ENCODE assay signal across 8 cellular contexts in genomic region chr9:33264473-33265177, GRCh38. TPM values are rescaled to one million over a fixed set of nuclear protein-coding genes. Genes with fewer than 3 reads are reported as not detected.
DNase-seq lines count a peak whose midpoint lies in the region; ATAC-seq and TF ChIP-seq lines count a peak whose summit lies in the region.

TSS of gene BAG1 (minus strand) at chr9:33264708.
TSS of gene CHMP5 (plus strand) at chr9:33265049. CDS start at chr9:33265079, 30 bp downstream.

- intact Hi-C loops in activated T-helper 2 cell treated with anti-CD3 and anti-CD28 coated beads, Interferon-gamma antibody, Interleukin-2, Interleukin-4, amounts not matched to agents 10 μg/mL and 5 μg/mL and 100 μg/mL, durations not matched to agents 14 hours and 24 hours and 36 hours (cut with micrococcal nuclease): loop anchor here (1.0 kb wide), 6 partner anchors 26 to 239 kb away; partner anchors contain the start of genes B4GALT1, DNAJA1, NFX1 and SMU1

- H3K4me1 ChIP-seq in RWPE2 (ENCODE audit: insufficient read depth, poor library complexity, severe bottlenecking): peaks cover 5% of the 10 kb centered on the region

- DNase-seq in ELF-1 (ENCODE audit: low read depth, low spot score) (peak; percentile 99), H4 (ENCODE audit: low spot score) (peak; percentile 96), LoVo (ENCODE audit: low spot score) (peak; percentile 99), RWPE2 (ENCODE audit: low spot score) (peak; percentile 99), fibroblast of mammary gland (ENCODE audit: low read depth) (peak; percentile 99)
- DNase-seq in activated T-helper 2 cell treated with anti-CD3 and anti-CD28 coated beads, Interferon-gamma antibody, Interleukin-2, Interleukin-4, amounts not matched to agents 10 μg/mL and 5 μg/mL and 100 μg/mL, durations not matched to agents 14 hours and 24 hours and 36 hours (ENCODE audit: low spot score): peak; percentile 100
- DNase-seq in naive thymus-derived CD8-positive, alpha-beta T cell: peak; percentile 98 to 100 (median 100)
- peak; percentile 99 to 100 (median 99) for DNase-seq in stimulated activated naive CD4-positive, alpha-beta T cell (lab: John Stamatoyannopoulos, UW)

- POLR2A ChIA-PET in naive thymus-derived CD8-positive, alpha-beta T cell (lab: Charles Lee): interaction anchor here (0.7 to 3.4 kb wide), 10 partner anchors 19 to 242 kb away, joined by 3 to 44 read pairs (median 4); partner anchors contain the start of genes AQP3, B4GALT1, DNAJA1 and NFX1

- H3K4me3 Mint-ChIP-seq in activated T-helper 2 cell treated with anti-CD3 and anti-CD28 coated beads, Interferon-gamma antibody, Interleukin-2, Interleukin-4, amounts not matched to agents 10 μg/mL and 5 μg/mL and 100 μg/mL, durations not matched to agents 14 hours and 24 hours and 36 hours (ENCODE audit: low read depth): peak within 1 kb of the TSS; percentile 98
- peak within 1 kb of the TSS; percentile 86 to 99 (median 94) for H3K4me3 Mint-ChIP-seq in naive thymus-derived CD8-positive, alpha-beta T cell

- ATAC-seq in RWPE2 (ENCODE audit: low read depth): peak; percentile 90
- peak; percentile 87 to 91 for ATAC-seq in naive thymus-derived CD8-positive, alpha-beta T cell

- H3K36me3 ChIP-seq in RWPE2 (ENCODE audit: low read depth): peaks cover 77% of the 10 kb centered on the region

- peaks cover 43% of the 10 kb centered on the region for H3K4me1 Mint-ChIP-seq in activated T-helper 2 cell treated with anti-CD3 and anti-CD28 coated beads, Interferon-gamma antibody, Interleukin-2, Interleukin-4, amounts not matched to agents 10 μg/mL and 5 μg/mL and 100 μg/mL, durations not matched to agents 14 hours and 24 hours and 36 hours (ENCODE audit: low read depth)
- H3K4me1 Mint-ChIP-seq in naive thymus-derived CD8-positive, alpha-beta T cell: peaks cover 31 to 50% (median 48%) of the 10 kb centered on the region in 4 donors

- H3K36me3 Mint-ChIP-seq in activated T-helper 2 cell treated with anti-CD3 and anti-CD28 coated beads, Interferon-gamma antibody, Interleukin-2, Interleukin-4, amounts not matched to agents 10 μg/mL and 5 μg/mL and 100 μg/mL, durations not matched to agents 14 hours and 24 hours and 36 hours (ENCODE audit: low read depth): peaks cover 56% of the 10 kb centered on the region
- peaks cover 0 to 60% (median 13%) of the 10 kb centered on the region in 3 donors for H3K36me3 Mint-ChIP-seq in naive thymus-derived CD8-positive, alpha-beta T cell

- peak; percentile 35 for TF ChIP-seq CTCF in RWPE2 (IDR thresholded peaks at IDR 0.05; ENCODE audit: poor library complexity, severe bottlenecking)
- TF ChIP-seq CTCF in fibroblast of mammary gland (conservative IDR thresholded peaks at IDR 0.05; ENCODE audit: control insufficient read depth, insufficient read depth, low read depth, low read length): peak; percentile 11

- no peaks in the 10 kb centered on the region for H3K27me3 Mint-ChIP-seq in activated T-helper 2 cell treated with anti-CD3 and anti-CD28 coated beads, Interferon-gamma antibody, Interleukin-2, Interleukin-4, amounts not matched to agents 10 μg/mL and 5 μg/mL and 100 μg/mL, durations not matched to agents 14 hours and 24 hours and 36 hours (ENCODE audit: low read depth)
- H3K27me3 Mint-ChIP-seq in naive thymus-derived CD8-positive, alpha-beta T cell: no peaks in the 10 kb centered on the region

- no peaks in the 10 kb centered on the region for H3K9me3 ChIP-seq in RWPE2 (ENCODE audit: severe bottlenecking)

- no peaks in the 10 kb centered on the region for H3K27me3 ChIP-seq in RWPE2 (ENCODE audit: insufficient read depth, poor library complexity, severe bottlenecking)

- no peaks in the 10 kb centered on the region for H3K9me3 Mint-ChIP-seq in activated T-helper 2 cell treated with anti-CD3 and anti-CD28 coated beads, Interferon-gamma antibody, Interleukin-2, Interleukin-4, amounts not matched to agents 10 μg/mL and 5 μg/mL and 100 μg/mL, durations not matched to agents 14 hours and 24 hours and 36 hours
- no peaks in the 10 kb centered on the region for H3K9me3 Mint-ChIP-seq in naive thymus-derived CD8-positive, alpha-beta T cell

- H3K27ac ChIP-seq in RWPE2 (ENCODE audit: poor library complexity, severe bottlenecking): peak within 1 kb of the TSS; percentile 63

- H3K27ac Mint-ChIP-seq in activated T-helper 2 cell treated with anti-CD3 and anti-CD28 coated beads, Interferon-gamma antibody, Interleukin-2, Interleukin-4, amounts not matched to agents 10 μg/mL and 5 μg/mL and 100 μg/mL, durations not matched to agents 14 hours and 24 hours and 36 hours: peak within 1 kb of the TSS; percentile 96
- H3K27ac Mint-ChIP-seq in naive thymus-derived CD8-positive, alpha-beta T cell: peak within 1 kb of the TSS; percentile 92 to 100 (median 98)

- H3K4me3 ChIP-seq in RWPE2 (ENCODE audit: severe bottlenecking): peak within 1 kb of the TSS; percentile 94
- H3K4me3 ChIP-seq in fibroblast of mammary gland (ENCODE audit: control insufficient read depth, low read depth, low read length): peak within 1 kb of the TSS; percentile 98

RNA-seq across cellular contexts. Expression of gene BAG1, which starts in this region (rescaled TPM):
- 58.8 and 67.4 TPM in 2 replicates for total RNA-seq in H4 (2014; rRNA removed; shearing (Covaris generic))
- 62.0 and 68.9 TPM in 2 replicates for total RNA-seq in activated T-helper 2 cell treated with anti-CD3 and anti-CD28 coated beads, Interferon-gamma antibody, Interleukin-2, Interleukin-4, amounts not matched to agents 10 μg/mL and 5 μg/mL and 100 μg/mL, durations not matched to agents 14 hours and 24 hours and 36 hours
- total RNA-seq in naive thymus-derived CD8-positive, alpha-beta T cell: 10 to 100 TPM; 55.9 to 64.6 TPM
- 10 to 100 TPM; 80.5 to 92.6 (median 86.8) TPM for polyA plus RNA-seq in naive thymus-derived CD8-positive, alpha-beta T cell

RNA-seq across cellular contexts. Expression of gene CHMP5, which starts in this region (rescaled TPM):
- total RNA-seq in H4 (2014; rRNA removed; shearing (Covaris generic)): 129 and 164 TPM in 2 replicates
- total RNA-seq in activated T-helper 2 cell treated with anti-CD3 and anti-CD28 coated beads, Interferon-gamma antibody, Interleukin-2, Interleukin-4, amounts not matched to agents 10 μg/mL and 5 μg/mL and 100 μg/mL, durations not matched to agents 14 hours and 24 hours and 36 hours: 54.5 and 57.6 TPM in 2 replicates
- total RNA-seq in naive thymus-derived CD8-positive, alpha-beta T cell: 10 to 100 TPM; 30.4 to 31.4 TPM
- polyA plus RNA-seq in naive thymus-derived CD8-positive, alpha-beta T cell: 10 to 100 TPM; 38.7 to 40.0 (median 39.4) TPM

Comparison
In these comparisons a context has a peak if more than half of its experiments do, and no peak if none do; other contexts are left out.
1. Peak in every context shown above with its lines: DNase-seq, ATAC-seq, H3K4me3 ChIP-seq and H3K27ac ChIP-seq.